In the genomic region with DNA sequence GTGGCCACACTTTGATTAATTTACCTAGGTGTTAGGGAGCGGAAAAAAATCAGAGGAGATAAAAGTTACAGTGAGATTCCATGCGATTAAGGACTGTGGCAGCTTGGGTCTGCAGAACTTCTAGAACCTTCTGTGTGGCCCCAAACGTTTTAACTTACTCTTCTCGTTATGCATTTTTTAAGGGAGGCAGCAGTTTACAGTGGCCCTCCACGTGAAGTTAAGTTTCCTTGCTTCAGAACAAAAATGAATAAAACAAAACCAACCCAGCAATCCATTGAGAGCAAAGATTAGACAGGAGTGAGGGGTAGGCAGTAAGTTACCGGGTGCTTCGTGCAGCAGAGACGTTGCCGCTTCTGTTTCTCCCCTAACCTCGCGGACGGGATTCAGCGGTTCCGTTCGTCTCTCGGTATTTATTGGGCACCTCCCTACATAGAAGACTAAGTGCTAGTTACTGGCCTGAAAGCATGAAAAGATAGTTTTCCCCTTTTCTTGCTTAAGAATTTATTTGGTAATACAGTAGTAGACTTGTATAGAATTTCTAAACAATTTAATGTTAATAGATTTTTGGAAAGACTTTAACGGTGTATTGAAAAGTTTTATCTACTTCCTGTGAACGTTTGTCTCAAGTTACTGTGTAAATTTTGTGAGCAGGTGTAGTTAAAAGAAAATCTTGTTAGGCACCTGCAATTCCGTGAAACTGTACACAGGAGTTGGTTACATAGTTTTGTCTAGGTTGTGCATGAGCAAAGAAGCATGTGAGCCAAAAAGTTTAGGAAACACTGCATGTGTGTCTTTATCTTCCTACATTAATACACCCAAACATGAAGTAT, we compare ENCODE assay signal across 8 cellular contexts. TPM values are rescaled to one million over a fixed set of nuclear protein-coding genes. Genes with fewer than 3 reads are reported as not detected.
DNase-seq lines count a peak whose midpoint lies in the region; ATAC-seq and TF ChIP-seq lines count a peak whose summit lies in the region.

No MANE protein-coding gene starts in this region.

- peaks cover 14% of the 10 kb centered on the region for H3K4me1 Mint-ChIP-seq in stimulated activated effector memory CD8-positive, alpha-beta T cell treated with anti-CD3 and anti-CD28 coated beads, Interleukin-12 subunit alpha, Interleukin-12 subunit beta, amount 100 ng/mL, for 72 hours

- H3K4me3 Mint-ChIP-seq in stimulated activated effector memory CD8-positive, alpha-beta T cell treated with anti-CD3 and anti-CD28 coated beads, Interleukin-12 subunit alpha, Interleukin-12 subunit beta, amount 100 ng/mL, for 72 hours, result peak overlapping the region; percentile 86

- H3K4me3 ChIP-seq in DND-41 (ENCODE audit: low read depth in 1 of 2, low read length in 2 of 2), result peak overlapping the region; percentile 66 to 69; a peak in 3 of 4 replicates
- H3K4me3 ChIP-seq in SU-DHL-6 (ENCODE audit: insufficient read depth, low read length, poor library complexity, severe bottlenecking), result peak overlapping the region; percentile 72
- peak overlapping the region; percentile 60 to 96 (median 73) for H3K4me3 ChIP-seq in liver (ENCODE audit: low read depth in 1 of 3, low read length in 3 of 3)

- DNase-seq in DND-41, result peak; percentile 26
- peak; percentile 16 for DNase-seq in HuH-7.5 (ENCODE audit: low spot score)
- DNase-seq in cerebellum (ENCODE audit: low spot score), result peak; percentile 17
- DNase-seq in stimulated activated effector memory CD8-positive, alpha-beta T cell treated with anti-CD3 and anti-CD28 coated beads, Interleukin-12 subunit alpha, Interleukin-12 subunit beta, amount 100 ng/mL, for 72 hours (ENCODE audit: low spot score in 2 of 2), result peak in 1 of 2 donors; percentile 60

- H3K27me3 ChIP-seq in DND-41 (ENCODE audit: insufficient read depth, low read length, poor library complexity) (no peaks in the 10 kb centered on the region), SU-DHL-6 (ENCODE audit: low read length) (no peaks in the 10 kb centered on the region), liver (ENCODE audit: control insufficient read depth in 4 of 4, insufficient read depth in 4 of 4, low read length in 3 of 4) (no peaks in the 10 kb centered on the region)

- H4K20me1 ChIP-seq in DND-41 (ENCODE audit: insufficient read depth, low read length) (no peaks in the 10 kb centered on the region), SU-DHL-6 (ENCODE audit: low read depth, low read length) (no peaks in the 10 kb centered on the region)

- no peaks in the 10 kb centered on the region for H3K9me2 ChIP-seq in SU-DHL-6 (replicated peaks; ENCODE audit: insufficient read depth, low read length)

- TF ChIP-seq RAD21 in liver (IDR thresholded peaks at IDR 0.05), result no peak

- H2AFZ ChIP-seq in DND-41 (ENCODE audit: low read depth, low read length), result peak overlapping the region; percentile 78
- peak overlapping the region; percentile 34 for H2AFZ ChIP-seq in SU-DHL-6 (ENCODE audit: low read depth, low read length, severe bottlenecking)

- H3K36me3 ChIP-seq in DND-41 (ENCODE audit: insufficient read depth, low read length), result no peaks in the 10 kb centered on the region; the same call in 1 of the 2 replicates
- H3K36me3 ChIP-seq in SU-DHL-6 (ENCODE audit: low read length), result peaks cover 9% of the 10 kb centered on the region
- H3K36me3 ChIP-seq in liver (ENCODE audit: control insufficient read depth in 4 of 4, insufficient read depth in 3 of 4, low read depth in 1 of 4, low read length in 3 of 4), result no peaks in the 10 kb centered on the region

- H3K4me1 ChIP-seq in DND-41 (ENCODE audit: insufficient read depth, low read length), result peaks cover 38% of the 10 kb centered on the region
- peaks cover 0 to 24% (median 5%) of the 10 kb centered on the region in 4 donors for H3K4me1 ChIP-seq in liver (ENCODE audit: control insufficient read depth in 4 of 4, insufficient read depth in 4 of 4, low read length in 3 of 4)

- H3K9ac ChIP-seq in DND-41 (ENCODE audit: low read depth, low read length), result peak overlapping the region; percentile 80
- peak overlapping the region; percentile 81 for H3K9ac ChIP-seq in SU-DHL-6 (ENCODE audit: low read length)
- peak overlapping the region; percentile 79 to 92 for H3K9ac ChIP-seq in liver (ENCODE audit: low read depth in 1 of 2, low read length in 2 of 2)

- ATAC-seq in DND-41 (ENCODE audit: insufficient read depth, low read depth) (no peak), GM19324 (IDR thresholded peaks at IDR 0.05; ENCODE audit: low FRiP score, unreplicated experiment) (no peak), GM18909 (IDR thresholded peaks at IDR 0.05; ENCODE audit: poor library complexity, unreplicated experiment) (no peak)
- ATAC-seq in stimulated activated effector memory CD8-positive, alpha-beta T cell treated with anti-CD3 and anti-CD28 coated beads, Interleukin-12 subunit alpha, Interleukin-12 subunit beta, amount 100 ng/mL, for 72 hours, result no peak

- H3K9me3 Mint-ChIP-seq in stimulated activated effector memory CD8-positive, alpha-beta T cell treated with anti-CD3 and anti-CD28 coated beads, Interleukin-12 subunit alpha, Interleukin-12 subunit beta, amount 100 ng/mL, for 72 hours, result no peaks in the 10 kb centered on the region

- H3K27ac ChIP-seq in DND-41 (ENCODE audit: low read length), result peak overlapping the region; percentile 75
- H3K27ac ChIP-seq in SU-DHL-6 (ENCODE audit: low read depth, low read length), result peak overlapping the region; percentile 84
- H3K27ac ChIP-seq in liver (ENCODE audit: low read depth in 1 of 2, low read length in 2 of 2), result peak overlapping the region; percentile 90 to 96

- H3K9me3 ChIP-seq in DND-41 (ENCODE audit: insufficient read depth, low read length, severe bottlenecking) (no peaks in the 10 kb centered on the region), SU-DHL-6 (ENCODE audit: insufficient read depth, low read length) (no peaks in the 10 kb centered on the region), liver (ENCODE audit: control insufficient read depth in 4 of 4, low read length in 3 of 4) (no peaks in the 10 kb centered on the region)

- H3K4me2 ChIP-seq in DND-41 (ENCODE audit: insufficient read depth, low read length), result peak overlapping the region; percentile 95
- peak overlapping the region; percentile 69 for H3K4me2 ChIP-seq in SU-DHL-6 (ENCODE audit: low read depth, low read length, poor library complexity, severe bottlenecking)

- peaks cover 40% of the 10 kb centered on the region for H3F3A ChIP-seq in SU-DHL-6 (ENCODE audit: insufficient read depth)

- peak overlapping the region; percentile 89 for H3K27ac Mint-ChIP-seq in stimulated activated effector memory CD8-positive, alpha-beta T cell treated with anti-CD3 and anti-CD28 coated beads, Interleukin-12 subunit alpha, Interleukin-12 subunit beta, amount 100 ng/mL, for 72 hours

- H3K36me3 Mint-ChIP-seq in stimulated activated effector memory CD8-positive, alpha-beta T cell treated with anti-CD3 and anti-CD28 coated beads, Interleukin-12 subunit alpha, Interleukin-12 subunit beta, amount 100 ng/mL, for 72 hours, result peaks cover 14% of the 10 kb centered on the region

- TF ChIP-seq CTCF in DND-41 (IDR thresholded peaks at IDR 0.05; ENCODE audit: borderline replicate concordance, extremely low read depth, low read length, poor library complexity, severe bottlenecking), result no peak
- TF ChIP-seq CTCF in SU-DHL-6 (IDR thresholded peaks at IDR 0.05; ENCODE audit: insufficient read depth, low read length, poor library complexity, severe bottlenecking), result no peak
- TF ChIP-seq CTCF in liver (IDR thresholded peaks at IDR 0.05; ENCODE audit: low read depth, low read length, missing input control), result no peak

- WGBS in liver, result 7% methylated on average over 19 of the region's 19 CpGs

- peaks cover 54% of the 10 kb centered on the region for H3K79me2 ChIP-seq in DND-41 (ENCODE audit: insufficient read depth, low read length)
- peaks cover 57% of the 10 kb centered on the region for H3K79me2 ChIP-seq in SU-DHL-6 (ENCODE audit: insufficient read depth, low read length)

TF ChIP-seq in liver, 16 proteins besides CTCF, POLR2A, EP300 and RAD21:
- no peak for TF ChIP-seq FOXA1 (IDR thresholded peaks at IDR 0.05)
- TF ChIP-seq TAF1 (conservative IDR thresholded peaks at IDR 0.05), result no peak
- TF ChIP-seq FOXA2 (IDR thresholded peaks at IDR 0.05), result no peak
- TF ChIP-seq, protein P1, sequence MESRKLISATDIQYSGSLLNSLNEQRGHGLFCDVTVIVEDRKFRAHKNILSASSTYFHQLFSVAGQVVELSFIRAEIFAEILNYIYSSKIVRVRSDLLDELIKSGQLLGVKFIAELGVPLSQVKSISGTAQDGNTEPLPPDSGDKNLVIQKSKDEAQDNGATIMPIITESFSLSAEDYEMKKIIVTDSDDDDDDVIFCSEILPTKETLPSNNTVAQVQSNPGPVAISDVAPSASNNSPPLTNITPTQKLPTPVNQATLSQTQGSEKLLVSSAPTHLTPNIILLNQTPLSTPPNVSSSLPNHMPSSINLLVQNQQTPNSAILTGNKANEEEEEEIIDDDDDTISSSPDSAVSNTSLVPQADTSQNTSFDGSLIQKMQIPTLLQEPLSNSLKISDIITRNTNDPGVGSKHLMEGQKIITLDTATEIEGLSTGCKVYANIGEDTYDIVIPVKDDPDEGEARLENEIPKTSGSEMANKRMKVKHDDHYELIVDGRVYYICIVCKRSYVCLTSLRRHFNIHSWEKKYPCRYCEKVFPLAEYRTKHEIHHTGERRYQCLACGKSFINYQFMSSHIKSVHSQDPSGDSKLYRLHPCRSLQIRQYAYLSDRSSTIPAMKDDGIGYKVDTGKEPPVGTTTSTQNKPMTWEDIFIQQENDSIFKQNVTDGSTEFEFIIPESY (IDR thresholded peaks at IDR 0.05), result no peak
- no peak for TF ChIP-seq RXRA (IDR thresholded peaks at IDR 0.05)
- no peak for TF ChIP-seq GABPA (IDR thresholded peaks at IDR 0.05 in 1 of 2, conservative IDR thresholded peaks at IDR 0.05 in 1 of 2)
TF ChIP-seq in liver: peak in this region for 0.

RNA-seq across cellular contexts. Expression of gene BAG2, which starts 1.1 kb away (rescaled TPM):
- total RNA-seq in cerebellum (2.8 TPM), liver (1 to 10 TPM; 3.6 to 4.9 TPM)
- polyA plus RNA-seq in liver, result 1 to 10 TPM; 1.8 to 2.6 TPM

RNA-seq across cellular contexts. Expression of gene RAB23, which starts 48.8 kb away (rescaled TPM):
- 21.2 TPM for total RNA-seq in cerebellum
- total RNA-seq in liver, result 1 to 10 TPM; 3.0 to 4.3 TPM
- polyA plus RNA-seq in liver, result 1 to 10 TPM in 1 of 2 donors, under 1 TPM in 1; 0.60 to 1.7 TPM
